ENCODE assay signal across 19 cellular contexts in genomic region chr2:16067037-16067406, GRCh38.
"Had no signal": no experiment of that assay in that cellular context is flagged by ENCODE, and none has a peak within 500 bp of the region (broad histone marks: within the 10 kb centered on the region; RNA-seq: fewer than 3 reads in every experiment).

No MANE protein-coding gene starts in this region.

- H3K27ac Mint-ChIP-seq: IgD-negative memory B cell had no signal

- ATAC-seq: K562, SK-N-SH treated with all-trans-retinoic acid at 6 μM for 48 hours had no signal

- DNase-seq: Kasumi-1, MM.1S, NCI-H1092 treated with DMSO at 0.1 percent for 48 hours, NCI-H1436, NCI-H187, NCI-H2029, NCI-H2081 treated with DMSO at 0.1 percent for 48 hours, NCI-H2171, NCI-H226, NCI-H446, NCI-H510A, NCI-H524 treated with DMSO at 0.1 percent for 48 hours, NCI-H69, NCI-H774, Right ventricle myocardium superior, RPMI8226 had no signal

- H3K27me3 Mint-ChIP-seq: IgD-negative memory B cell had no signal

- H3K36me3 Mint-ChIP-seq: IgD-negative memory B cell had no signal

- H3K4me3 ChIP-seq: K562 had no signal

- H3K4me1 Mint-ChIP-seq: IgD-negative memory B cell had no signal

- H3K4me3 Mint-ChIP-seq: IgD-negative memory B cell had no signal
